ENCODE assay signal across 17 cellular contexts in genomic region chr1:225494789-225495359, GRCh38.
DNase-seq lines count a peak whose midpoint lies in the region; ATAC-seq, FAIRE-seq and TF ChIP-seq lines count a peak whose summit lies in the region.
"Had no signal": no experiment of that assay in that cellular context is flagged by ENCODE, and none has a peak within 500 bp of the region (broad histone marks: within the 10 kb centered on the region; RNA-seq: fewer than 3 reads in every experiment).

No MANE protein-coding gene starts in this region.

- H3K27me3 ChIP-seq in Karpas-422 (ENCODE audit: low read length): no peaks in the 10 kb centered on the region
- H3K27me3 ChIP-seq in aorta (ENCODE audit: control insufficient read depth in 1 of 2, insufficient read depth in 2 of 2, low read length in 1 of 2): no peaks in the 10 kb centered on the region
- H3K27me3 ChIP-seq in naive thymus-derived CD4-positive, alpha-beta T cell (ENCODE audit: control insufficient read depth in 2 of 2, insufficient read depth in 2 of 2, low read length in 2 of 2): peaks cover 0 to 12% of the 10 kb centered on the region in 2 donors
- H3K27me3 ChIP-seq: SJSA1 had no signal

- H4K20me1 ChIP-seq in Karpas-422 (ENCODE audit: insufficient read depth, low read depth, low read length): no peaks in the 10 kb centered on the region

- no peak overlapping the region for H3K9ac ChIP-seq in Karpas-422 (ENCODE audit: low read length)

- H3K36me3 ChIP-seq in Karpas-422 (ENCODE audit: insufficient read depth, low read length) (no peaks in the 10 kb centered on the region), aorta (ENCODE audit: control insufficient read depth in 1 of 2, insufficient read depth in 2 of 2, low read length in 1 of 2) (no peaks in the 10 kb centered on the region)
- no peaks in the 10 kb centered on the region for H3K36me3 ChIP-seq in naive thymus-derived CD4-positive, alpha-beta T cell (ENCODE audit: control insufficient read depth in 2 of 3, insufficient read depth in 3 of 3, low read length in 3 of 3)

- H3K9me3 Mint-ChIP-seq in naive thymus-derived CD4-positive, alpha-beta T cell: peaks cover 0 to 1% (median 0%) of the 10 kb centered on the region in 11 donors
- H3K9me3 Mint-ChIP-seq in activated CD4-positive, alpha-beta memory T cell treated with anti-CD3 and anti-CD28 coated beads, Interleukin-2, amount 10 ng/mL, durations not matched to agents 7 days and 5 days: no peaks in the 10 kb centered on the region
- H3K9me3 Mint-ChIP-seq: CD4-positive, alpha-beta T cell had no signal

- 76 to 77% methylated on average over 7 of the region's 7 CpGs for WGBS in aorta, 2 donors

- no peaks in the 10 kb centered on the region for H3K79me2 ChIP-seq in Karpas-422 (ENCODE audit: low read length)

- H3K9me3 ChIP-seq in Karpas-422 (ENCODE audit: low read length): no peaks in the 10 kb centered on the region
- H3K9me3 ChIP-seq in aorta (ENCODE audit: control insufficient read depth, low read length): no peaks in the 10 kb centered on the region
- H3K9me3 ChIP-seq in naive thymus-derived CD4-positive, alpha-beta T cell (ENCODE audit: control insufficient read depth in 2 of 3, low read length in 3 of 3): no peaks in the 10 kb centered on the region
- H3K9me3 ChIP-seq: SJSA1 had no signal

- H3K36me3 Mint-ChIP-seq in naive thymus-derived CD4-positive, alpha-beta T cell: peaks cover 0 to 2% (median 0%) of the 10 kb centered on the region in 5 donors
- H3K36me3 Mint-ChIP-seq in activated CD4-positive, alpha-beta memory T cell treated with anti-CD3 and anti-CD28 coated beads, Interleukin-2, amount 10 ng/mL, durations not matched to agents 7 days and 5 days (ENCODE audit: low read depth): no peaks in the 10 kb centered on the region

- H3K4me3 ChIP-seq in Karpas-422 (ENCODE audit: low read length): peak overlapping the region; percentile 12; the same call in 1 of the 2 replicates
- H3K4me3 ChIP-seq in aorta (ENCODE audit: low read length in 2 of 2): no peak overlapping the region
- no peak overlapping the region for H3K4me3 ChIP-seq in naive thymus-derived CD4-positive, alpha-beta T cell (ENCODE audit: low read length)
- H3K4me3 ChIP-seq: SJSA1 had no signal

- H3K4me1 ChIP-seq in Karpas-422 (ENCODE audit: low read length): peaks cover 21% of the 10 kb centered on the region
- no peaks in the 10 kb centered on the region for H3K4me1 ChIP-seq in aorta (ENCODE audit: control insufficient read depth in 1 of 2, insufficient read depth in 2 of 2, low read length in 2 of 2)
- no peaks in the 10 kb centered on the region for H3K4me1 ChIP-seq in naive thymus-derived CD4-positive, alpha-beta T cell (ENCODE audit: control insufficient read depth in 2 of 2, insufficient read depth in 2 of 2, low read length in 2 of 2)
- H3K4me1 ChIP-seq: SJSA1 had no signal

- no peak for TF ChIP-seq POLR2A in GM12892 (IDR thresholded peaks at IDR 0.05; ENCODE audit: low read depth, low read length)

- H2AFZ ChIP-seq in Karpas-422 (ENCODE audit: low read length): no peak overlapping the region

- no peak overlapping the region for H3K27ac ChIP-seq in Karpas-422 (ENCODE audit: low read length)
- no peak overlapping the region for H3K27ac ChIP-seq in aorta (ENCODE audit: low read depth in 1 of 2, low read length in 2 of 2)
- no peak overlapping the region for H3K27ac ChIP-seq in naive thymus-derived CD4-positive, alpha-beta T cell (ENCODE audit: low read depth, low read length)
- H3K27ac ChIP-seq: SJSA1 had no signal

- CTCF ChIA-PET in naive thymus-derived CD4-positive, alpha-beta T cell (lab: Charles Lee): no interaction called here
- CTCF ChIA-PET in activated CD4-positive, alpha-beta memory T cell treated with anti-CD3 and anti-CD28 coated beads, Interleukin-2, amount 10 ng/mL, durations not matched to agents 7 days and 5 days (lab: Charles Lee): no interaction called here

- DNase-seq in GM12892 (ENCODE audit: insufficient read length) (no peak), Karpas-422 (no peak), aorta (no peak)
- DNase-seq in activated CD4-positive, alpha-beta T cell treated with anti-CD3 and anti-CD28 coated beads for 48 hours: no peak
- DNase-seq in naive thymus-derived CD4-positive, alpha-beta T cell: no peak
- no peak for DNase-seq in activated CD4-positive, alpha-beta memory T cell treated with anti-CD3 and anti-CD28 coated beads, Interleukin-2, amount 10 ng/mL, durations not matched to agents 7 days and 5 days
- DNase-seq: CD4-positive, alpha-beta T cell; COR-L47; DMS79 treated with DMSO at 0.1 percent for 48 hours; GOT3; IMR-90; NCI-H1694 treated with DMSO at 0.1 percent for 48 hours; NCI-H69; T-helper 9 cell had no signal

- no peaks in the 10 kb centered on the region for H3K9me2 ChIP-seq in Karpas-422 (replicated peaks; ENCODE audit: insufficient read depth, low read length)

- POLR2A ChIA-PET in naive thymus-derived CD4-positive, alpha-beta T cell (lab: Charles Lee): no interaction called here
- POLR2A ChIA-PET in activated CD4-positive, alpha-beta memory T cell treated with anti-CD3 and anti-CD28 coated beads, Interleukin-2, amount 10 ng/mL, durations not matched to agents 7 days and 5 days (lab: Charles Lee): no interaction called here

- no peak for ATAC-seq in aorta (ENCODE audit: low FRiP score)
- ATAC-seq in naive thymus-derived CD4-positive, alpha-beta T cell: no peak
- ATAC-seq: Panc1 had no signal

- intact Hi-C loops in aorta (cut with DNase I): no loop called here
- intact Hi-C loops in naive thymus-derived CD4-positive, alpha-beta T cell (cut with micrococcal nuclease): no loop called here

- no peak overlapping the region for H3K4me3 Mint-ChIP-seq in naive thymus-derived CD4-positive, alpha-beta T cell
- H3K4me3 Mint-ChIP-seq in activated CD4-positive, alpha-beta memory T cell treated with anti-CD3 and anti-CD28 coated beads, Interleukin-2, amount 10 ng/mL, durations not matched to agents 7 days and 5 days: no peak overlapping the region
- H3K4me3 Mint-ChIP-seq: CD4-positive, alpha-beta T cell had no signal

- H3K4me1 Mint-ChIP-seq in naive thymus-derived CD4-positive, alpha-beta T cell: peaks cover 2 to 28% (median 11%) of the 10 kb centered on the region in 7 donors
- H3K4me1 Mint-ChIP-seq in activated CD4-positive, alpha-beta memory T cell treated with anti-CD3 and anti-CD28 coated beads, Interleukin-2, amount 10 ng/mL, durations not matched to agents 7 days and 5 days: no peaks in the 10 kb centered on the region

- FAIRE-seq in GM12892 (lab: Jason Lieb, UNC) (peak; percentile 80), TTC549 (lab: Jason Lieb, UNC) (peak; percentile 90)

- H3K4me2 ChIP-seq in Karpas-422 (ENCODE audit: low read depth, low read length, poor library complexity, severe bottlenecking): peak overlapping the region; percentile 39

- no peak overlapping the region for H3K27ac Mint-ChIP-seq in naive thymus-derived CD4-positive, alpha-beta T cell
- H3K27ac Mint-ChIP-seq in activated CD4-positive, alpha-beta memory T cell treated with anti-CD3 and anti-CD28 coated beads, Interleukin-2, amount 10 ng/mL, durations not matched to agents 7 days and 5 days: no peak overlapping the region
- H3K27ac Mint-ChIP-seq: CD4-positive, alpha-beta T cell had no signal

- peaks cover 0 to 45% (median 7%) of the 10 kb centered on the region in 5 donors for H3K27me3 Mint-ChIP-seq in naive thymus-derived CD4-positive, alpha-beta T cell
- peaks cover 36% of the 10 kb centered on the region for H3K27me3 Mint-ChIP-seq in activated CD4-positive, alpha-beta memory T cell treated with anti-CD3 and anti-CD28 coated beads, Interleukin-2, amount 10 ng/mL, durations not matched to agents 7 days and 5 days
- H3K27me3 Mint-ChIP-seq: CD4-positive, alpha-beta T cell had no signal
